In genomic region chr4:118682928-118683327, GRCh38 we compare ENCODE assay signal across 8 cellular contexts. TPM values are rescaled to one million over a fixed set of nuclear protein-coding genes. Genes with fewer than 3 reads are reported as not detected.
DNase-seq lines count a peak whose midpoint lies in the region; ATAC-seq, FAIRE-seq and TF ChIP-seq lines count a peak whose summit lies in the region.

No MANE protein-coding gene starts in this region.

- no peak for TF ChIP-seq EP300 in A549 (IDR thresholded peaks at IDR 0.05)

- peaks cover 2% of the 10 kb centered on the region for H3K9me3 Mint-ChIP-seq in activated naive CD8-positive, alpha-beta T cell treated with anti-CD3 and anti-CD28 coated beads for 36 hours
- no peaks in the 10 kb centered on the region for H3K9me3 Mint-ChIP-seq in activated CD4-positive, alpha-beta T cell treated with anti-CD3 and anti-CD28 coated beads, Interleukin-2, amount 10 ng/mL, durations not matched to agents 24 days and 14 days

- FAIRE-seq in A549 (lab: Jason Lieb, UNC), result no peak

- H3K27ac ChIP-seq in A549 (no peak overlapping the region), foreskin keratinocyte (no peak overlapping the region)

- TF ChIP-seq POLR2A in A549 (IDR thresholded peaks at IDR 0.05; ENCODE audit: low read length), result no peak

- peak in 1 of 2 experiments; percentile 28; a peak in 1 of 6 replicates for ATAC-seq in A549
- ATAC-seq in foreskin keratinocyte, result no peak
- no peak for ATAC-seq in left ventricle myocardium superior

- peak; percentile 13 to 25 for DNase-seq in A549 (ENCODE audit: low read depth in 1 of 2, low spot score in 1 of 2)
- no peak for DNase-seq in GM13976 (ENCODE audit: low spot score)
- peak; percentile 6 for DNase-seq in SIG-M5 (lab: John Stamatoyannopoulos, UW)
- DNase-seq in foreskin keratinocyte, result peak in 1 of 2 donors; percentile 21
- DNase-seq in activated naive CD8-positive, alpha-beta T cell treated with anti-CD3 and anti-CD28 coated beads for 36 hours, result no peak
- no peak for DNase-seq in activated CD4-positive, alpha-beta T cell treated with anti-CD3 and anti-CD28 coated beads, Interleukin-2, amount 10 ng/mL, durations not matched to agents 24 days and 14 days
- DNase-seq in cerebellar cortex (ENCODE audit: low spot score), result no peak
- no peak for DNase-seq in left ventricle myocardium superior

- H3K4me3 ChIP-seq in A549, result no peak overlapping the region

- peaks cover 5% of the 10 kb centered on the region for H3K36me3 Mint-ChIP-seq in activated naive CD8-positive, alpha-beta T cell treated with anti-CD3 and anti-CD28 coated beads for 36 hours
- peaks cover 3% of the 10 kb centered on the region for H3K36me3 Mint-ChIP-seq in activated CD4-positive, alpha-beta T cell treated with anti-CD3 and anti-CD28 coated beads, Interleukin-2, amount 10 ng/mL, durations not matched to agents 24 days and 14 days (ENCODE audit: low read depth)

- peak overlapping the region; percentile 39; the same call in 2 of the 3 replicates for H3K4me2 ChIP-seq in A549

- peaks cover 24% of the 10 kb centered on the region for H3K4me1 Mint-ChIP-seq in activated naive CD8-positive, alpha-beta T cell treated with anti-CD3 and anti-CD28 coated beads for 36 hours
- peaks cover 11% of the 10 kb centered on the region for H3K4me1 Mint-ChIP-seq in activated CD4-positive, alpha-beta T cell treated with anti-CD3 and anti-CD28 coated beads, Interleukin-2, amount 10 ng/mL, durations not matched to agents 24 days and 14 days

- no peak overlapping the region for H3K27ac Mint-ChIP-seq in activated naive CD8-positive, alpha-beta T cell treated with anti-CD3 and anti-CD28 coated beads for 36 hours
- no peak overlapping the region for H3K27ac Mint-ChIP-seq in activated CD4-positive, alpha-beta T cell treated with anti-CD3 and anti-CD28 coated beads, Interleukin-2, amount 10 ng/mL, durations not matched to agents 24 days and 14 days

- TF ChIP-seq RAD21 in A549 (conservative IDR thresholded peaks at IDR 0.05 in 1 of 2, IDR thresholded peaks at IDR 0.05 in 1 of 2), result peak; percentile 10 to 13; a peak in 1 of 5 replicates

- CTCF ChIA-PET in A549 (lab: Yijun Ruan, JAX), result interaction anchor here (1.0 kb wide), 1 partner anchor 208 kb away, joined by 4 read pairs; no protein-coding TSS in a partner anchor

- TF ChIP-seq CTCF in A549 (IDR thresholded peaks at IDR 0.05) (peak; percentile 46; the same call in 2 of the 3 replicates), GM13976 (IDR thresholded peaks at IDR 0.05; ENCODE audit: borderline replicate concordance, control extremely low read depth, extremely low read depth, insufficient read depth, missing control alignments) (peak; percentile 3), foreskin keratinocyte (conservative IDR thresholded peaks at IDR 0.05) (peak; percentile 63)

- H3K9me3 ChIP-seq in A549, result no peaks in the 10 kb centered on the region

- H3K4me1 ChIP-seq in A549, result peaks cover 6% of the 10 kb centered on the region; the same call in 2 of the 3 replicates
- peaks cover 3% of the 10 kb centered on the region for H3K4me1 ChIP-seq in foreskin keratinocyte

- in situ Hi-C loops in GM13976 (cut with MboI; ENCODE audit: low sequenced_read_pairs, unreplicated experiment), result loop anchor here (25.0 kb wide), 1 partner anchor 396 kb away; no protein-coding TSS in a partner anchor

- H3K4me3 Mint-ChIP-seq in activated naive CD8-positive, alpha-beta T cell treated with anti-CD3 and anti-CD28 coated beads for 36 hours, result no peak overlapping the region
- H3K4me3 Mint-ChIP-seq in activated CD4-positive, alpha-beta T cell treated with anti-CD3 and anti-CD28 coated beads, Interleukin-2, amount 10 ng/mL, durations not matched to agents 24 days and 14 days, result no peak overlapping the region

- H3K27me3 ChIP-seq in foreskin keratinocyte, result no peaks in the 10 kb centered on the region

- 17% methylated on average over 1 of the region's 1 CpG for WGBS in A549 (ENCODE audit: missing lambda C conversion rate)

- no peaks in the 10 kb centered on the region for H3K27me3 Mint-ChIP-seq in activated naive CD8-positive, alpha-beta T cell treated with anti-CD3 and anti-CD28 coated beads for 36 hours
- H3K27me3 Mint-ChIP-seq in activated CD4-positive, alpha-beta T cell treated with anti-CD3 and anti-CD28 coated beads, Interleukin-2, amount 10 ng/mL, durations not matched to agents 24 days and 14 days, result peaks cover 2% of the 10 kb centered on the region

- POLR2A ChIA-PET in A549 (lab: Yijun Ruan, JAX), result no interaction called here

- intact Hi-C loops in activated CD4-positive, alpha-beta T cell treated with anti-CD3 and anti-CD28 coated beads, Interleukin-2, amount 10 ng/mL, durations not matched to agents 24 days and 14 days (cut with micrococcal nuclease), result loop anchor here (10.0 kb wide), 2 partner anchors 612 to 772 kb away; no protein-coding TSS in a partner anchor
- intact Hi-C loops in left ventricle myocardium superior (cut with micrococcal nuclease), result no loop called here

TF ChIP-seq in A549, 52 proteins besides CTCF, POLR2A, EP300 and RAD21:
- TF ChIP-seq ZSCAN20 (CRISPR knock-in tag; IDR thresholded peaks at IDR 0.05) (no peak), RFX5 (IDR thresholded peaks at IDR 0.05) (no peak), CHD2 (IDR thresholded peaks at IDR 0.05; ENCODE audit: low read length, partially characterized antibody) (no peak), REST (IDR thresholded peaks at IDR 0.05) (no peak), TP53 (CRISPR knock-in tag; IDR thresholded peaks at IDR 0.05) (no peak), CHD4 (IDR thresholded peaks at IDR 0.05; ENCODE audit: borderline replicate concordance) (no peak), HEYL (CRISPR knock-in tag; IDR thresholded peaks at IDR 0.05) (no peak), SMC3 (IDR thresholded peaks at IDR 0.05) (peak; percentile 42; the same call in 2 of the 3 replicates)

RNA-seq across cellular contexts. Expression of gene METTL14, which starts 2.3 kb away (rescaled TPM):
- 22.2 and 25.2 TPM in 2 replicates for polyA plus RNA-seq in A549 (2011; rRNA removed)
- 4.8 and 5.7 TPM in 2 replicates for polyA plus RNA-seq in A549 (2012; cell fraction: cytosol; rRNA removed)
- polyA plus RNA-seq in A549 (2012; cell fraction: nucleus; rRNA removed), result 2.9 and 4.1 TPM in 2 replicates
- polyA plus RNA-seq in A549 (2017; fragmentation: RNase III; extraction: RNeasy Plus Mini Kit Qiagen cat#74134 plus additional on column Dnase treatment), result 17.3 to 20.9 TPM (median 19.8 TPM) in 3 replicates
- polyA minus RNA-seq in A549 (2011; rRNA and poly(A)+ RNA removed), result 2.8 and 5.0 TPM in 2 replicates
- total RNA-seq in foreskin keratinocyte, result 21.8 and 27.4 TPM in 2 replicates
- polyA plus RNA-seq in foreskin keratinocyte, result 5.6 and 7.6 TPM in 2 replicates
- 10 to 100 TPM; 44.5 to 51.2 TPM for total RNA-seq in activated naive CD8-positive, alpha-beta T cell treated with anti-CD3 and anti-CD28 coated beads for 36 hours
- total RNA-seq in activated CD4-positive, alpha-beta T cell treated with anti-CD3 and anti-CD28 coated beads, Interleukin-2, amount 10 ng/mL, durations not matched to agents 24 days and 14 days, result 50.2 and 51.9 TPM in 2 replicates
- total RNA-seq in left ventricle myocardium superior, result 31.5 TPM

Comparison
In these comparisons a context has a peak if more than half of its experiments do, and no peak if none do; other contexts are left out.
1. DNase-seq: peak in A549 (2 of 2) and SIG-M5 (single experiment); none in GM13976 (single experiment), activated naive CD8-positive, alpha-beta T cell treated with anti-CD3 and anti-CD28 coated beads for 36 hours (single experiment), activated CD4-positive, alpha-beta T cell treated with anti-CD3 and anti-CD28 coated beads, Interleukin-2, amount 10 ng/mL, durations not matched to agents 24 days and 14 days (single experiment), cerebellar cortex (single experiment) and left ventricle myocardium superior (single experiment).
2. CTCF ChIP-seq: peak in every context shown above with its lines; median percentile 63 in foreskin keratinocyte; 46 in A549; 3 in GM13976.